In the genomic region with DNA sequence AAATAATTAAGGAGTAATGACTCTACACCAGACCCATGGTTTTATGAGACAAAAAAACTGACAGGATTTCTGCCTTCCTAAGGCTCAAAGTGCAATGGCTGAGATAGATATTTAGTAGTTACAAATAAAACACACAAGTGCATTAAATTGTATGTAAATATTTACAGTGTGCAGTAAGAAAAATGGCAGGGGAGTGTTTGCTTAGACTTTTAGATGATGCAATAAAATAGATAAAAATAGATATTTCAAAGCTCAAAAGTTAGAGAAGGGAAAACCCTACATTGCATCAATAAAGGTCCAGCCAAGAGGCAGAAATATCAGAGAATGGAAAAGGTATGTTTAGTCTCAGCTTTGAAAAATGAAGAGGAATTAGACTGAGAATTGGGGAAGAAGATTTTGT, we compare ENCODE assay signal across 1 cellular context.
A peak's percentile ranks its signal among the peaks of the same experiment; 100 is the strongest.
TF ChIP-seq lines count a peak whose summit lies in the region.

No MANE protein-coding gene starts in this region.

TF ChIP-seq in IMR-90, 13 proteins besides CTCF, POLR2A, EP300 and RAD21:
- TF ChIP-seq RFX5 (IDR thresholded peaks at IDR 0.05; ENCODE audit: low read depth, low read length) (no peak), BHLHE40 (IDR thresholded peaks at IDR 0.05; ENCODE audit: low read depth, low read length) (no peak), SMC3 (IDR thresholded peaks at IDR 0.05; ENCODE audit: low read depth, low read length) (no peak), CEBPB (IDR thresholded peaks at IDR 0.05; ENCODE audit: low read depth, low read length) (peak; percentile 44; the same call in 1 of the 2 replicates), MXI1 (IDR thresholded peaks at IDR 0.05; ENCODE audit: borderline replicate concordance, low read depth, low read length) (no peak)
- TF ChIP-seq, protein P1, sequence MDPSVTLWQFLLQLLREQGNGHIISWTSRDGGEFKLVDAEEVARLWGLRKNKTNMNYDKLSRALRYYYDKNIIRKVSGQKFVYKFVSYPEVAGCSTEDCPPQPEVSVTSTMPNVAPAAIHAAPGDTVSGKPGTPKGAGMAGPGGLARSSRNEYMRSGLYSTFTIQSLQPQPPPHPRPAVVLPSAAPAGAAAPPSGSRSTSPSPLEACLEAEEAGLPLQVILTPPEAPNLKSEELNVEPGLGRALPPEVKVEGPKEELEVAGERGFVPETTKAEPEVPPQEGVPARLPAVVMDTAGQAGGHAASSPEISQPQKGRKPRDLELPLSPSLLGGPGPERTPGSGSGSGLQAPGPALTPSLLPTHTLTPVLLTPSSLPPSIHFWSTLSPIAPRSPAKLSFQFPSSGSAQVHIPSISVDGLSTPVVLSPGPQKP (IDR thresholded peaks at IDR 0.05; ENCODE audit: borderline replicate concordance, low read depth, low read length), result no peak
